In genomic region chr10:78775891-78776290, GRCh38 we compare ENCODE assay signal across 25 cellular contexts.
DNase-seq lines count a peak whose midpoint lies in the region; ATAC-seq and TF ChIP-seq lines count a peak whose summit lies in the region.
"Had no signal": no experiment of that assay in that cellular context is flagged by ENCODE, and none has a peak within 500 bp of the region (broad histone marks: within the 10 kb centered on the region; RNA-seq: fewer than 3 reads in every experiment).

No MANE protein-coding gene starts in this region.

- ATAC-seq in left cardiac atrium (no peak), gastroesophageal sphincter (no peak), psoas muscle (no peak)
- ATAC-seq: A549; activated naive CD8-positive, alpha-beta T cell treated with anti-CD3 and anti-CD28 coated beads, Interleukin-2, amount 50 U/mL, for 24 hours; activated T-cell treated with anti-CD3 and anti-CD28 coated beads, Interleukin-2, amount 50 U/mL, for 4 hours; CD8-positive, alpha-beta T cell had no signal

- TF ChIP-seq POLR2A in gastroesophageal sphincter (IDR thresholded peaks at IDR 0.05) = no peak
- no peak for TF ChIP-seq POLR2A in vagina (IDR thresholded peaks at IDR 0.05)

- H3K9me3 ChIP-seq in gastroesophageal sphincter (no peaks in the 10 kb centered on the region), psoas muscle (no peaks in the 10 kb centered on the region), vagina (no peaks in the 10 kb centered on the region)
- H3K9me3 ChIP-seq: A549, spleen had no signal

- H3K4me1 ChIP-seq in gastroesophageal sphincter (peaks cover 2 to 68% (median 20%) of the 10 kb centered on the region in 3 donors), psoas muscle (peaks cover 22% of the 10 kb centered on the region), vagina (peaks cover 42% of the 10 kb centered on the region)
- H3K4me1 ChIP-seq: neural progenitor cell had no signal

- no peak for TF ChIP-seq EP300 in gastroesophageal sphincter (IDR thresholded peaks at IDR 0.05)

- DNase-seq in cardiac septum (ENCODE audit: low spot score) (peak; percentile 29), left cardiac atrium (no peak), psoas muscle (no peak), vagina (ENCODE audit: extremely low spot score in 2 of 2) (no peak), NCI-H146 (lab: John Stamatoyannopoulos, UW) (no peak), superior temporal gyrus (ENCODE audit: extremely low spot score) (no peak), COLO668 (lab: John Stamatoyannopoulos, UW; ENCODE audit: unreplicated experiment) (no peak)
- DNase-seq: activated CD4-positive, alpha-beta T cell treated with anti-CD3 and anti-CD28 coated beads, Interleukin-2, amount 10 ng/mL, durations not matched to agents 7 days and 5 days; activated naive CD8-positive, alpha-beta T cell treated with anti-CD3 and anti-CD28 coated beads, Interleukin-2, amount 50 U/mL, for 24 hours; activated T-cell treated with anti-CD3 and anti-CD28 coated beads, Interleukin-2, amount 50 U/mL, for 4 hours; AML-193; CD8-positive, alpha-beta T cell; glutamatergic neuron; Kasumi-1; MV-4-11; NCI-H1436 treated with DMSO at 0.1 percent for 48 hours; NK-92 treated with Interleukin-12 subunit alpha and Interleukin-12 subunit beta, amount 100 ng/mL, for 24 hours; spleen; stimulated activated CD4-positive, alpha-beta T cell treated with anti-CD3 and anti-CD28 coated beads, Interleukin-2, amount 100 ng/mL, for 48 hours; SW 1271; T1000 had no signal

- no peaks in the 10 kb centered on the region for H3K36me3 ChIP-seq in gastroesophageal sphincter
- no peaks in the 10 kb centered on the region for H3K36me3 ChIP-seq in psoas muscle (ENCODE audit: insufficient read depth in 1 of 2, low read depth in 1 of 2)
- no peaks in the 10 kb centered on the region for H3K36me3 ChIP-seq in vagina
- H3K36me3 ChIP-seq: neural progenitor cell, spleen had no signal

- H3K27ac ChIP-seq in gastroesophageal sphincter (peak overlapping the region in 3 of 4 donors; percentile 4 to 68 (median 60)), psoas muscle (peak overlapping the region; percentile 52), vagina (peak overlapping the region; percentile 60)
- H3K27ac ChIP-seq: neural progenitor cell, PC-9, spleen had no signal

- WGBS in gastroesophageal sphincter (ENCODE audit: low coverage in 1 of 2), 2 donors = 33 to 71% methylated on average over 1 of the region's 1 CpG
- 88 to 97% (median 90%) methylated on average over 1 of the region's 1 CpG for WGBS in psoas muscle, 3 donors

- no peak overlapping the region for H3K4me3 ChIP-seq in gastroesophageal sphincter
- no peak overlapping the region for H3K4me3 ChIP-seq in psoas muscle
- no peak overlapping the region for H3K4me3 ChIP-seq in vagina
- H3K4me3 ChIP-seq: A549, neural progenitor cell, PC-9, spleen had no signal

- no peak for TF ChIP-seq CTCF in gastroesophageal sphincter (IDR thresholded peaks at IDR 0.05)
- TF ChIP-seq CTCF in psoas muscle (IDR thresholded peaks at IDR 0.05) = no peak
- TF ChIP-seq CTCF in vagina (IDR thresholded peaks at IDR 0.05) = no peak

- intact Hi-C loops in cardiac septum (cut with DNase I) (loop anchor here (10.0 kb wide), 1 partner anchor 419 kb away; no protein-coding TSS in a partner anchor), left cardiac atrium (cut with DNase I) (no loop called here), psoas muscle (cut with DNase I) (no loop called here), vagina (cut with DNase I) (no loop called here)

- no peaks in the 10 kb centered on the region for H3K27me3 ChIP-seq in gastroesophageal sphincter
- no peaks in the 10 kb centered on the region for H3K27me3 ChIP-seq in psoas muscle (ENCODE audit: insufficient read depth in 3 of 3, low read length in 2 of 3)
- H3K27me3 ChIP-seq in vagina = no peaks in the 10 kb centered on the region
- H3K27me3 ChIP-seq: neural progenitor cell, spleen had no signal
